In the genomic region with DNA sequence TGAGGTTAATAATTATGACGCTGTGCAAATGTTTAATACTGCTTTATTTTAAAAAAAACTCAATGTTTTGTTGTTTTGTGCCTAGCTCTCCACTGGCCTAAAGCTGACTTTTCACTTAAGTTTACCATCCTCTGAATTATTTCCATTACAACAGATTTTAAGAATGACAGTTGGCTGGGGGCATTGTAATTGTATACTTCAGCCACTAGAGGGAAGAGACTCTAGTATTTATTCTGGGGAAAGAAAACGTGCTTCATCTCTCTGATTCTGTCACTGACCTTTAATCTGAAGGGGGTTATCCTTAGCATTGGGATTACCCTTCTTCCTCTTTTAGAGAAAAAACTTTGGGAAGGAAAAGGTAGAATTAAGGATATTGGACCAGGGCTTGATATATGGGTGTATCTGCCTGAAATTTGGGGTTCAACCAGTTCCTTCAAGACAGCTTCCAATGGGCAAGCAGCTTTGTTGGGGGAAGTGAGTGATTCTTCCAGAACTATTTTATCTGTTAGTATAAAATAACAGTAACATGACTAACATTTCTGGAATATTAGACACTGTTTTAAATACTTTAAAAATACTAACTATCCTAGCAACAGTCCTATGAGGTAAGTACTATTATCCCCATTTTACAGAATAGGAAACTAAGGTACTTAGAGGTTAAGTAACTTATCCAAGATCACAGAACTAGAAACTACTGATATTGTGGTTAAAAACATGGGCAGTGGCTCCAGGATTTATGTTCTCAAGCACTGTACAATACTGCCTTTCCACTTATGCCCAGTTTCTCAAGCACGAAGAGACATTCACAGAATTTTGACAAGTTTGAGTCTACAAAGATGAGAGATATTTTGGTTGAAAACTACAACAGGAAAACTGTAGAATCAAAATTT, we compare ENCODE assay signal across 8 cellular contexts.
DNase-seq lines count a peak whose midpoint lies in the region; ATAC-seq and TF ChIP-seq lines count a peak whose summit lies in the region.

No MANE protein-coding gene starts in this region.

- no peaks in the 10 kb centered on the region for H3K36me3 ChIP-seq in esophagus muscularis mucosa

- no peaks in the 10 kb centered on the region for H3K27me3 ChIP-seq in esophagus muscularis mucosa

- H3K27ac Mint-ChIP-seq in activated naive CD4-positive, alpha-beta T cell treated with anti-CD3 and anti-CD28 coated beads, Interleukin-2, amount 50 U/mL, for 72 hours, result peak overlapping the region in 1 of 2 donors; percentile 16
- H3K27ac Mint-ChIP-seq in osteocyte (ENCODE audit: unreplicated experiment), result peak overlapping the region; percentile 37
- no peak overlapping the region for H3K27ac Mint-ChIP-seq in activated T-cell treated with anti-CD3 and anti-CD28 coated beads, Interleukin-2, amount 50 U/mL, for 24 hours

- H3K36me3 Mint-ChIP-seq in activated naive CD4-positive, alpha-beta T cell treated with anti-CD3 and anti-CD28 coated beads, Interleukin-2, amount 50 U/mL, for 72 hours, result no peaks in the 10 kb centered on the region
- H3K36me3 Mint-ChIP-seq in osteocyte (ENCODE audit: unreplicated experiment), result no peaks in the 10 kb centered on the region
- H3K36me3 Mint-ChIP-seq in activated T-cell treated with anti-CD3 and anti-CD28 coated beads, Interleukin-2, amount 50 U/mL, for 24 hours (ENCODE audit: low read depth), result no peaks in the 10 kb centered on the region

- TF ChIP-seq EP300 in esophagus muscularis mucosa (IDR thresholded peaks at IDR 0.05), result no peak

- 48% methylated on average over 3 of the region's 3 CpGs for WGBS in esophagus muscularis mucosa

- DNase-seq in activated naive CD4-positive, alpha-beta T cell treated with anti-CD3 and anti-CD28 coated beads, Interleukin-2, amount 50 U/mL, for 72 hours (ENCODE audit: low spot score in 2 of 2), result no peak
- DNase-seq in activated naive CD4-positive, alpha-beta T cell (lab: John Stamatoyannopoulos, UW), result no peak
- DNase-seq in SHP77 treated with DMSO at 0.1 percent for 48 hours (lab: John Stamatoyannopoulos, UW), result peak; percentile 41
- DNase-seq in esophagus muscularis mucosa (ENCODE audit: extremely low spot score), result no peak
- DNase-seq in osteocyte (ENCODE audit: extremely low spot score, unreplicated experiment), result no peak
- no peak for DNase-seq in activated T-cell treated with anti-CD3 and anti-CD28 coated beads, Interleukin-2, amount 50 U/mL, for 24 hours

- no peak overlapping the region for H3K27ac ChIP-seq in esophagus muscularis mucosa (replicated peaks in 1 of 4)

- intact Hi-C loops in esophagus muscularis mucosa (cut with DNase I), result loop anchor here (5.0 to 10.0 kb wide), 4 partner anchors 104 to 219 kb away; no protein-coding TSS in a partner anchor

- peak; percentile 42 to 49 for ATAC-seq in activated naive CD4-positive, alpha-beta T cell treated with anti-CD3 and anti-CD28 coated beads, Interleukin-2, amount 50 U/mL, for 72 hours
- peak; percentile 64 for ATAC-seq in HG03280 (IDR thresholded peaks at IDR 0.05; ENCODE audit: unreplicated experiment)
- no peak for ATAC-seq in HG02840 (IDR thresholded peaks at IDR 0.05; ENCODE audit: low FRiP score, unreplicated experiment)

- H3K4me1 Mint-ChIP-seq in osteocyte (ENCODE audit: unreplicated experiment), result peaks cover 33% of the 10 kb centered on the region
- peaks cover 4% of the 10 kb centered on the region for H3K4me1 Mint-ChIP-seq in activated T-cell treated with anti-CD3 and anti-CD28 coated beads, Interleukin-2, amount 50 U/mL, for 24 hours (ENCODE audit: low read depth)

- H3K4me1 ChIP-seq in esophagus muscularis mucosa, result peaks cover 14 to 25% (median 23%) of the 10 kb centered on the region in 4 donors

- H3K4me3 Mint-ChIP-seq in osteocyte (ENCODE audit: unreplicated experiment), result no peak overlapping the region
- no peak overlapping the region for H3K4me3 Mint-ChIP-seq in activated T-cell treated with anti-CD3 and anti-CD28 coated beads, Interleukin-2, amount 50 U/mL, for 24 hours

- H3K9me3 ChIP-seq in esophagus muscularis mucosa, result no peaks in the 10 kb centered on the region

- TF ChIP-seq CTCF in esophagus muscularis mucosa (IDR thresholded peaks at IDR 0.05) (peak; percentile 74 to 95 (median 77)), osteocyte (IDR thresholded peaks at IDR 0.05) (peak; percentile 77)

- H3K4me3 ChIP-seq in esophagus muscularis mucosa, result no peak overlapping the region

- no peaks in the 10 kb centered on the region for H3K27me3 Mint-ChIP-seq in osteocyte (ENCODE audit: unreplicated experiment)
- no peaks in the 10 kb centered on the region for H3K27me3 Mint-ChIP-seq in activated T-cell treated with anti-CD3 and anti-CD28 coated beads, Interleukin-2, amount 50 U/mL, for 24 hours

- TF ChIP-seq POLR2A in esophagus muscularis mucosa (IDR thresholded peaks at IDR 0.05; ENCODE audit: low read depth), result no peak

- H3K9me3 Mint-ChIP-seq in activated naive CD4-positive, alpha-beta T cell treated with anti-CD3 and anti-CD28 coated beads, Interleukin-2, amount 50 U/mL, for 72 hours, result no peaks in the 10 kb centered on the region
- no peaks in the 10 kb centered on the region for H3K9me3 Mint-ChIP-seq in osteocyte (ENCODE audit: unreplicated experiment)
- no peaks in the 10 kb centered on the region for H3K9me3 Mint-ChIP-seq in activated T-cell treated with anti-CD3 and anti-CD28 coated beads, Interleukin-2, amount 50 U/mL, for 24 hours
